Comparison of ENCODE assay signal across 1 cellular context in the genomic region with DNA sequence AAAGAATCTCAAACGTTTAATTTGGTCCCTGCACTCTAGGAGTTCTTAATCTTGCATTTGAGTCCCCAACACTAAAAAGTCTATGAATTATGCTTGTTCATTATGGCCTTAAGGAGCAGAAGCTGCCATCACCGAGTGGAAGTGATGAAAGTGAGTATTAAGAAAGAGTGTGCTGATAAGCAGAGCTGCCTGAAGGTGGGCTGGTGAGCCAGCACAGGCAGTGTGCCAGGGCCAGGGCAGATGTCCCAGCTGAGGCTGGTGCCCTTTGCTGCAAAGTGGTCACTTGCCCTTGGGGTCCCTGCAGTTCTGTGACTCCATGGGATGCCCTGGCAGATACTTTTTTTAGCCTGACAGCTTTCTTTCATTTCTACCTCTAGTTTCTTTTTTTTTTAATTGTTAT.
TF ChIP-seq lines count a peak whose summit lies in the region.

No MANE protein-coding gene starts in this region.

TF ChIP-seq in GM23338, 12 proteins besides CTCF, POLR2A, EP300 and RAD21 (continued from another document):
- TF ChIP-seq, protein P1, sequence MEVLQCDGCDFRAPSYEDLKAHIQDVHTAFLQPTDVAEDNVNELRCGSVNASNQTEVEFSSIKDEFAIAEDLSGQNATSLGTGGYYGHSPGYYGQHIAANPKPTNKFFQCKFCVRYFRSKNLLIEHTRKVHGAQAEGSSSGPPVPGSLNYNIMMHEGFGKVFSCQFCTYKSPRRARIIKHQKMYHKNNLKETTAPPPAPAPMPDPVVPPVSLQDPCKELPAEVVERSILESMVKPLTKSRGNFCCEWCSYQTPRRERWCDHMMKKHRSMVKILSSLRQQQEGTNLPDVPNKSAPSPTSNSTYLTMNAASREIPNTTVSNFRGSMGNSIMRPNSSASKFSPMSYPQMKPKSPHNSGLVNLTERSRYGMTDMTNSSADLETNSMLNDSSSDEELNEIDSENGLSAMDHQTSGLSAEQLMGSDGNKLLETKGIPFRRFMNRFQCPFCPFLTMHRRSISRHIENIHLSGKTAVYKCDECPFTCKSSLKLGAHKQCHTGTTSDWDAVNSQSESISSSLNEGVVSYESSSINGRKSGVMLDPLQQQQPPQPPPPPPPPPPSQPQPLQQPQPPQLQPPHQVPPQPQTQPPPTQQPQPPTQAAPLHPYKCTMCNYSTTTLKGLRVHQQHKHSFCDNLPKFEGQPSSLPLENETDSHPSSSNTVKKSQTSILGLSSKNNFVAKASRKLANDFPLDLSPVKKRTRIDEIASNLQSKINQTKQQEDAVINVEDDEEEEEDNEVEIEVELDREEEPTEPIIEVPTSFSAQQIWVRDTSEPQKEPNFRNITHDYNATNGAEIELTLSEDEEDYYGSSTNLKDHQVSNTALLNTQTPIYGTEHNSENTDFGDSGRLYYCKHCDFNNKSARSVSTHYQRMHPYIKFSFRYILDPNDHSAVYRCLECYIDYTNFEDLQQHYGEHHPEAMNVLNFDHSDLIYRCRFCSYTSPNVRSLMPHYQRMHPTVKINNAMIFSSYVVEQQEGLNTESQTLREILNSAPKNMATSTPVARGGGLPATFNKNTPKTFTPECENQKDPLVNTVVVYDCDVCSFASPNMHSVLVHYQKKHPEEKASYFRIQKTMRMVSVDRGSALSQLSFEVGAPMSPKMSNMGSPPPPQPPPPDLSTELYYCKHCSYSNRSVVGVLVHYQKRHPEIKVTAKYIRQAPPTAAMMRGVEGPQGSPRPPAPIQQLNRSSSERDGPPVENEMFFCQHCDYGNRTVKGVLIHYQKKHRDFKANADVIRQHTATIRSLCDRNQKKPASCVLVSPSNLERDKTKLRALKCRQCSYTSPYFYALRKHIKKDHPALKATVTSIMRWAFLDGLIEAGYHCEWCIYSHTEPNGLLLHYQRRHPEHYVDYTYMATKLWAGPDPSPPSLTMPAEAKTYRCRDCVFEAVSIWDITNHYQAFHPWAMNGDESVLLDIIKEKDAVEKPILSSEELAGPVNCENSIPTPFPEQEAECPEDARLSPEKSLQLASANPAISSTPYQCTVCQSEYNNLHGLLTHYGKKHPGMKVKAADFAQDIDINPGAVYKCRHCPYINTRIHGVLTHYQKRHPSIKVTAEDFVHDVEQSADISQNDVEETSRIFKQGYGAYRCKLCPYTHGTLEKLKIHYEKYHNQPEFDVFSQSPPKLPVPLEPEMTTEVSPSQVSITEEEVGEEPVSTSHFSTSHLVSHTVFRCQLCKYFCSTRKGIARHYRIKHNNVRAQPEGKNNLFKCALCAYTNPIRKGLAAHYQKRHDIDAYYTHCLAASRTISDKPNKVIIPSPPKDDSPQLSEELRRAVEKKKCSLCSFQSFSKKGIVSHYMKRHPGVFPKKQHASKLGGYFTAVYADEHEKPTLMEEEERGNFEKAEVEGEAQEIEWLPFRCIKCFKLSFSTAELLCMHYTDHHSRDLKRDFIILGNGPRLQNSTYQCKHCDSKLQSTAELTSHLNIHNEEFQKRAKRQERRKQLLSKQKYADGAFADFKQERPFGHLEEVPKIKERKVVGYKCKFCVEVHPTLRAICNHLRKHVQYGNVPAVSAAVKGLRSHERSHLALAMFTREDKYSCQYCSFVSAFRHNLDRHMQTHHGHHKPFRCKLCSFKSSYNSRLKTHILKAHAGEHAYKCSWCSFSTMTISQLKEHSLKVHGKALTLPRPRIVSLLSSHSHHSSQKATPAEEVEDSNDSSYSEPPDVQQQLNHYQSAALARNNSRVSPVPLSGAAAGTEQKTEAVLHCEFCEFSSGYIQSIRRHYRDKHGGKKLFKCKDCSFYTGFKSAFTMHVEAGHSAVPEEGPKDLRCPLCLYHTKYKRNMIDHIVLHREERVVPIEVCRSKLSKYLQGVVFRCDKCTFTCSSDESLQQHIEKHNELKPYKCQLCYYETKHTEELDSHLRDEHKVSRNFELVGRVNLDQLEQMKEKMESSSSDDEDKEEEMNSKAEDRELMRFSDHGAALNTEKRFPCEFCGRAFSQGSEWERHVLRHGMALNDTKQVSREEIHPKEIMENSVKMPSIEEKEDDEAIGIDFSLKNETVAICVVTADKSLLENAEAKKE (CRISPR knock-in tag; IDR thresholded peaks at IDR 0.05) = no peak
- TF ChIP-seq EZH2phosphoT487 (IDR thresholded peaks at IDR 0.05; ENCODE audit: unreplicated experiment) (no peak), POLR2AphosphoS5 (IDR thresholded peaks at IDR 0.05; ENCODE audit: low read depth) (no peak), EZH2 (IDR thresholded peaks at IDR 0.05; ENCODE audit: low read depth, unreplicated experiment) (no peak), ZNF114 (CRISPR knock-in tag; IDR thresholded peaks at IDR 0.05) (no peak)
